Comparison of ENCODE assay signal across 10 cellular contexts in genomic region chr4:158811704-158812103, GRCh38. TPM values are rescaled to one million over a fixed set of nuclear protein-coding genes. Genes with fewer than 3 reads are reported as not detected.
A peak's percentile ranks its signal among the peaks of the same experiment; 100 is the strongest.
DNase-seq lines count a peak whose midpoint lies in the region; ATAC-seq and FAIRE-seq lines count a peak whose summit lies in the region.
"Had no signal": no experiment of that assay in that cellular context is flagged by ENCODE, and none has a peak within 500 bp of the region (broad histone marks: within the 10 kb centered on the region; RNA-seq: fewer than 3 reads in every experiment).

No MANE protein-coding gene starts in this region.

- H3K4me1 Mint-ChIP-seq in activated naive CD4-positive, alpha-beta T cell treated with anti-CD3 and anti-CD28 coated beads for 36 hours (ENCODE audit: low read depth) = peaks cover 40% of the 10 kb centered on the region
- peaks cover 58% of the 10 kb centered on the region for H3K4me1 Mint-ChIP-seq in stimulated activated effector memory CD8-positive, alpha-beta T cell treated with anti-CD3 and anti-CD28 coated beads, Interleukin-12 subunit alpha, Interleukin-12 subunit beta, amount 100 ng/mL, for 72 hours

- H3K27me3 Mint-ChIP-seq in activated naive CD4-positive, alpha-beta T cell treated with anti-CD3 and anti-CD28 coated beads for 36 hours (ENCODE audit: low read depth) = no peaks in the 10 kb centered on the region

- FAIRE-seq in frontal cortex (lab: Jason Lieb, UNC) = no peak

- no peaks in the 10 kb centered on the region for H3K36me3 Mint-ChIP-seq in activated naive CD4-positive, alpha-beta T cell treated with anti-CD3 and anti-CD28 coated beads for 36 hours (ENCODE audit: low read depth)
- no peaks in the 10 kb centered on the region for H3K36me3 Mint-ChIP-seq in stimulated activated effector memory CD8-positive, alpha-beta T cell treated with anti-CD3 and anti-CD28 coated beads, Interleukin-12 subunit alpha, Interleukin-12 subunit beta, amount 100 ng/mL, for 72 hours

- ATAC-seq in Right ventricle myocardium superior (ENCODE audit: poor library complexity) = peak; percentile 54
- ATAC-seq in stimulated activated effector memory CD8-positive, alpha-beta T cell treated with anti-CD3 and anti-CD28 coated beads, Interleukin-12 subunit alpha, Interleukin-12 subunit beta, amount 100 ng/mL, for 72 hours = no peak

- DNase-seq in activated naive CD4-positive, alpha-beta T cell treated with anti-CD3 and anti-CD28 coated beads for 36 hours = peak; percentile 38
- no peak for DNase-seq in activated naive CD4-positive, alpha-beta T cell (lab: John Stamatoyannopoulos, UW)
- DNase-seq in SIG-M5 treated with dmso at 0.1 percent for 504 hours (lab: John Stamatoyannopoulos, UW; ENCODE audit: unreplicated experiment) = peak; percentile 87
- no peak for DNase-seq in Right ventricle myocardium superior
- DNase-seq in stimulated activated effector memory CD8-positive, alpha-beta T cell treated with anti-CD3 and anti-CD28 coated beads, Interleukin-12 subunit alpha, Interleukin-12 subunit beta, amount 100 ng/mL, for 72 hours (ENCODE audit: low spot score in 2 of 2) = no peak
- no peak for DNase-seq in NCI-H82 (lab: John Stamatoyannopoulos, UW)
- no peak for DNase-seq in central memory CD4-positive, alpha-beta T cell
- DNase-seq in frontal cortex (ENCODE audit: low spot score in 2 of 2) = no peak
- DNase-seq: activated B cell treated with CpG ODN at 0.5 μM for 24 hours, DND-41 had no signal

- H3K4me3 Mint-ChIP-seq in activated naive CD4-positive, alpha-beta T cell treated with anti-CD3 and anti-CD28 coated beads for 36 hours = peak overlapping the region; percentile 41
- H3K4me3 Mint-ChIP-seq in stimulated activated effector memory CD8-positive, alpha-beta T cell treated with anti-CD3 and anti-CD28 coated beads, Interleukin-12 subunit alpha, Interleukin-12 subunit beta, amount 100 ng/mL, for 72 hours = no peak overlapping the region
- H3K4me3 Mint-ChIP-seq: activated B cell treated with CpG ODN at 0.5 μM for 24 hours had no signal

- H3K9me3 Mint-ChIP-seq in activated naive CD4-positive, alpha-beta T cell treated with anti-CD3 and anti-CD28 coated beads for 36 hours = no peaks in the 10 kb centered on the region
- no peaks in the 10 kb centered on the region for H3K9me3 Mint-ChIP-seq in stimulated activated effector memory CD8-positive, alpha-beta T cell treated with anti-CD3 and anti-CD28 coated beads, Interleukin-12 subunit alpha, Interleukin-12 subunit beta, amount 100 ng/mL, for 72 hours

- peak overlapping the region; percentile 44 for H3K27ac Mint-ChIP-seq in activated naive CD4-positive, alpha-beta T cell treated with anti-CD3 and anti-CD28 coated beads for 36 hours
- H3K27ac Mint-ChIP-seq in stimulated activated effector memory CD8-positive, alpha-beta T cell treated with anti-CD3 and anti-CD28 coated beads, Interleukin-12 subunit alpha, Interleukin-12 subunit beta, amount 100 ng/mL, for 72 hours = peak overlapping the region; percentile 8
- H3K27ac Mint-ChIP-seq: activated B cell treated with CpG ODN at 0.5 μM for 24 hours had no signal

- intact Hi-C loops in activated naive CD4-positive, alpha-beta T cell treated with anti-CD3 and anti-CD28 coated beads for 36 hours (cut with micrococcal nuclease) = loop anchor here (1.0 to 5.0 kb wide), 6 partner anchors 33 to 291 kb away; partner anchors contain the start of genes FNIP2 and RAPGEF2
- intact Hi-C loops in Right ventricle myocardium superior (cut with DNase I) = no loop called here

- CTCF ChIA-PET in activated naive CD4-positive, alpha-beta T cell treated with anti-CD3 and anti-CD28 coated beads for 36 hours (lab: Charles Lee) = interaction anchor here (0.9 to 1.9 kb wide), 6 partner anchors 10 to 42 kb away, joined by 3 to 7 read pairs (median 3); no protein-coding TSS in a partner anchor

RNA-seq across cellular contexts. Expression of gene FNIP2, which starts 42.9 kb away (rescaled TPM):
- total RNA-seq in activated naive CD4-positive, alpha-beta T cell treated with anti-CD3 and anti-CD28 coated beads for 36 hours = 10 to 100 TPM; 10.1 to 11.3 TPM
- 46.2 TPM for total RNA-seq in Right ventricle myocardium superior
- 63.2 TPM for total RNA-seq in frontal cortex
- total RNA-seq: activated B cell treated with CpG ODN at 0.5 μM for 24 hours had no signal

Comparison
In these comparisons a context has a peak if more than half of its experiments do, and no peak if none do; other contexts are left out.
1. DNase-seq: peak in activated naive CD4-positive, alpha-beta T cell treated with anti-CD3 and anti-CD28 coated beads for 36 hours (single experiment) and SIG-M5 treated with dmso at 0.1 percent for 504 hours (single experiment); none in activated naive CD4-positive, alpha-beta T cell (0 of 4), Right ventricle myocardium superior (single experiment), stimulated activated effector memory CD8-positive, alpha-beta T cell treated with anti-CD3 and anti-CD28 coated beads, Interleukin-12 subunit alpha, Interleukin-12 subunit beta, amount 100 ng/mL, for 72 hours (0 of 2), NCI-H82 (single experiment), central memory CD4-positive, alpha-beta T cell (single experiment) and frontal cortex (0 of 2).